17 cellular contexts compared by ENCODE assay signal in the genomic region with DNA sequence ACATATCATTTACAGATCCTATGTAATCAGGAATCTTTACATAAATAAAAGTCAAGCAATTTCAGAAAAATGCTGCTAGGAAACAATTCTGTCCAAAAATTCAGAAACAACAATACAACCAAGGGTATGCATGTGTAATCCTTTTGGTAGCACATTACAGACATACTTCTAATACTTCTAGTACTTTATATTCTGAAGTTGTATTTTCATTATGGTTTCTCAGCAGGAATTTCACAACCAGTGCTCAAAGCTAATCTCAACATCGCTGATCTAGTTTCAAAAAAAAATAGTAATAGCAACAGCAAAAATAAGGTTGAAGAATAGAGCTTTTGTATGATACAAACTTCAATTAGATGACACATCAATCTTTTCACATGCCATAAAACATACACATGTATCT.
A peak's percentile ranks its signal among the peaks of the same experiment; 100 is the strongest.
DNase-seq lines count a peak whose midpoint lies in the region; ATAC-seq and TF ChIP-seq lines count a peak whose summit lies in the region.
"Had no signal": no experiment of that assay in that cellular context is flagged by ENCODE, and none has a peak within 500 bp of the region (broad histone marks: within the 10 kb centered on the region; RNA-seq: fewer than 3 reads in every experiment).

No MANE protein-coding gene starts in this region.

- H3K27ac Mint-ChIP-seq in osteocyte (ENCODE audit: unreplicated experiment): peak overlapping the region; percentile 83

- peaks cover 8% of the 10 kb centered on the region for H3K36me3 Mint-ChIP-seq in osteocyte (ENCODE audit: unreplicated experiment)

- no peaks in the 10 kb centered on the region for H3K27me3 ChIP-seq in gastroesophageal sphincter
- H3K27me3 ChIP-seq: SJCRH30 had no signal

- no peak overlapping the region for H3K4me3 Mint-ChIP-seq in osteocyte (ENCODE audit: unreplicated experiment)

- H3K9me3 Mint-ChIP-seq in osteocyte (ENCODE audit: unreplicated experiment): peaks cover 18% of the 10 kb centered on the region

- H3K27me3 Mint-ChIP-seq in osteocyte (ENCODE audit: unreplicated experiment): no peaks in the 10 kb centered on the region

- ATAC-seq in gastroesophageal sphincter: no peak
- ATAC-seq: HepG2 had no signal

- no peaks in the 10 kb centered on the region for H3K4me1 ChIP-seq in gastroesophageal sphincter
- H3K4me1 ChIP-seq: HAP-1, SJCRH30 had no signal

- H3K9me3 ChIP-seq in gastroesophageal sphincter: no peaks in the 10 kb centered on the region
- H3K9me3 ChIP-seq: SJCRH30 had no signal

- H3K4me3 ChIP-seq in gastroesophageal sphincter: no peak overlapping the region
- H3K4me3 ChIP-seq: HAP-1, SJCRH30 had no signal

- H3K36me3 ChIP-seq in gastroesophageal sphincter: peaks cover 0 to 17% of the 10 kb centered on the region in 2 donors
- H3K36me3 ChIP-seq: HAP-1, SJCRH30 had no signal

- TF ChIP-seq EP300 in gastroesophageal sphincter (IDR thresholded peaks at IDR 0.05): no peak

- peak; percentile 14 for DNase-seq in COLO829 (ENCODE audit: low spot score)
- peak; percentile 63 for DNase-seq in amniotic epithelial cell (ENCODE audit: low read depth)
- DNase-seq in fibroblast of gingiva (ENCODE audit: low read depth): peak; percentile 85
- DNase-seq in osteocyte (ENCODE audit: extremely low spot score, unreplicated experiment): no peak
- no peak for DNase-seq in NCI-H2196 (lab: John Stamatoyannopoulos, UW; ENCODE audit: unreplicated experiment)
- DNase-seq in activated CD4-positive, alpha-beta T cell treated with anti-CD3 and anti-CD28 coated beads, Interleukin-2, amount 50 U/mL, for 1 hour: no peak
- DNase-seq in stimulated activated CD4-positive, alpha-beta T cell treated with anti-CD3 and anti-CD28 coated beads, Interleukin-1b, Interleukin-23, amount 100 ng/mL, for 48 hours: no peak
- DNase-seq: C1 segment of cervical spinal cord, Karpas-422, NCI-H1417, NCI-H2029 treated with DMSO at 0.1 percent for 48 hours, NCI-H524 treated with DMSO at 0.1 percent for 48 hours, SJCRH30 had no signal

- no peak for TF ChIP-seq POLR2A in gastroesophageal sphincter (IDR thresholded peaks at IDR 0.05)

- 94 to 100% methylated on average over 1 of the region's 1 CpG for WGBS in gastroesophageal sphincter (ENCODE audit: low coverage in 1 of 2), 2 donors

- H3K27ac ChIP-seq in gastroesophageal sphincter: no peak overlapping the region
- H3K27ac ChIP-seq: RWPE1, SJCRH30 had no signal

- H3K4me1 Mint-ChIP-seq in osteocyte (ENCODE audit: unreplicated experiment): peaks cover 50% of the 10 kb centered on the region

- no peak for TF ChIP-seq CTCF in osteocyte (IDR thresholded peaks at IDR 0.05)
- no peak for TF ChIP-seq CTCF in gastroesophageal sphincter (IDR thresholded peaks at IDR 0.05)

Comparison
In these comparisons a context has a peak if more than half of its experiments do, and no peak if none do; other contexts are left out.
1. DNase-seq: peak in COLO829 (single experiment), amniotic epithelial cell (single experiment) and fibroblast of gingiva (single experiment); none in osteocyte (single experiment), NCI-H2196 (single experiment), activated CD4-positive, alpha-beta T cell treated with anti-CD3 and anti-CD28 coated beads, Interleukin-2, amount 50 U/mL, for 1 hour (single experiment) and stimulated activated CD4-positive, alpha-beta T cell treated with anti-CD3 and anti-CD28 coated beads, Interleukin-1b, Interleukin-23, amount 100 ng/mL, for 48 hours (single experiment).